12 cellular contexts compared by ENCODE assay signal in the genomic region with DNA sequence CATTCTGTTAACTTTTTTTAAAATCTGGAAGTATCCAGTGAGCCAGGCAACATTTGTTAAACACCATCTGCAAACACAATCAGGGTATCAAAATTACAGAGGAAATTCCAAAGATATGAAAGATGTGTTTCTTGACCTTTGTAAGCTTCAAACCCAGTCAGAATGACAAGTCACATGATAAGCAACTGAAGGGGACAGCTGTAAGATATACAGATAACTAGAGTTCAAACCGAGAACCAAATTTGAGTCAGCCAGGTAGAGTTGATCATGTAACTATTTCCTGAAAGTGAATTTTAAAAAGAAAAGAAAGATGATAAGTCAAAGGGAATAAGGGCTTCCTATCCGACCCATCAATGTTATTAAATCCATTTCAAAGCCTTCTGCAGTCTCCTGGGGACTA.
DNase-seq lines count a peak whose midpoint lies in the region; ATAC-seq and TF ChIP-seq lines count a peak whose summit lies in the region.
"Had no signal": no experiment of that assay in that cellular context is flagged by ENCODE, and none has a peak within 500 bp of the region (broad histone marks: within the 10 kb centered on the region; RNA-seq: fewer than 3 reads in every experiment).

No MANE protein-coding gene starts in this region.

- ATAC-seq in GM19328 (IDR thresholded peaks at IDR 0.05; ENCODE audit: unreplicated experiment) (peak; percentile 56), HG02759 (IDR thresholded peaks at IDR 0.05; ENCODE audit: unreplicated experiment) (peak; percentile 84), HG03469 (IDR thresholded peaks at IDR 0.05; ENCODE audit: unreplicated experiment) (peak; percentile 60)

- H3K36me3 ChIP-seq in GM06990 (ENCODE audit: control insufficient read depth, insufficient read depth, low read length), result no peaks in the 10 kb centered on the region

- H3K4me3 ChIP-seq in GM06990 (replicated peaks; ENCODE audit: low read depth, low read length), result no peak overlapping the region; the same call in 1 of the 2 replicates
- H3K4me3 ChIP-seq: smooth muscle cell had no signal

- peak; percentile 55 for DNase-seq in GM06990 (ENCODE audit: extremely low read depth, insufficient read length)
- DNase-seq in activated naive CD4-positive, alpha-beta T cell treated with Interleukin-2 at 50 U/mL for 16 hours, result no peak
- DNase-seq in NCI-H2107 (lab: John Stamatoyannopoulos, UW), result no peak
- no peak for DNase-seq in kidney tubule cell (ENCODE audit: low spot score)
- no peak for DNase-seq in NCI-H2029 (lab: John Stamatoyannopoulos, UW)
- DNase-seq: EL, MV-4-11, NCI-H774 had no signal

- TF ChIP-seq CTCF in GM06990 (IDR thresholded peaks at IDR 0.05; ENCODE audit: insufficient read depth, low read length, poor library complexity, severe bottlenecking), result no peak

- H3K27me3 ChIP-seq in GM06990 (replicated peaks; ENCODE audit: control insufficient read depth, insufficient read depth, low read length), result no peaks in the 10 kb centered on the region
